ENCODE assay signal across 1 cellular context in genomic region chr6:125746731-125747588, GRCh38.
TF ChIP-seq lines count a peak whose summit lies in the region.

No MANE protein-coding gene starts in this region.

TF ChIP-seq in GM12878, 131 proteins besides CTCF, POLR2A, EP300 and RAD21 (continued from another document):
- TF ChIP-seq ZNF687 (IDR thresholded peaks at IDR 0.05) (no peak), ZNF592 (IDR thresholded peaks at IDR 0.05) (no peak), BRCA1 (IDR thresholded peaks at IDR 0.05; ENCODE audit: low read depth, low read length) (no peak), IRF4 (IDR thresholded peaks at IDR 0.05; ENCODE audit: low read depth, low read length) (no peak), BHLHE40 (IDR thresholded peaks at IDR 0.05; ENCODE audit: borderline replicate concordance in 1 of 2, low read depth in 2 of 2, low read length in 1 of 2) (0 out of 4 replicates have a peak, but pooled peaks have one; percentile 31 to 35), PBX3 (IDR thresholded peaks at IDR 0.05; ENCODE audit: insufficient replicate concordance, low read depth, low read length) (no peak), BCLAF1 (IDR thresholded peaks at IDR 0.05) (no peak), MYB (IDR thresholded peaks at IDR 0.05; ENCODE audit: borderline replicate concordance, low read depth, low read length) (no peak), NR2C1 (IDR thresholded peaks at IDR 0.05) (no peak), SPI1 (IDR thresholded peaks at IDR 0.05; ENCODE audit: borderline replicate concordance, insufficient read depth, low read depth, low read length) (0 out of 2 replicates have a peak, but pooled peaks have one; percentile 4), ZNF384 (IDR thresholded peaks at IDR 0.05; ENCODE audit: borderline replicate concordance, low read depth, low read length) (no peak), WRNIP1 (IDR thresholded peaks at IDR 0.05; ENCODE audit: borderline replicate concordance, low read depth, low read length) (no peak), SMAD5 (IDR thresholded peaks at IDR 0.05; ENCODE audit: low read depth) (no peak), PKNOX1 (IDR thresholded peaks at IDR 0.05) (0 out of 2 replicates have a peak, but pooled peaks have one; percentile 10), ESRRA (IDR thresholded peaks at IDR 0.05; ENCODE audit: low read length) (no peak), CUX1 (IDR thresholded peaks at IDR 0.05; ENCODE audit: insufficient replicate concordance, low read depth, low read length) (no peak), NR2F1 (conservative IDR thresholded peaks at IDR 0.05) (peak; percentile 74), GABPA (IDR thresholded peaks at IDR 0.05; ENCODE audit: low read depth) (peak; percentile 53; the same call in 1 of the 2 replicates)
